In genomic region chr14:23379331-23380196, GRCh38 we compare ENCODE assay signal across 8 cellular contexts. TPM values are rescaled to one million over a fixed set of nuclear protein-coding genes. Genes with fewer than 3 reads are reported as not detected.
A peak's percentile ranks its signal among the peaks of the same experiment; 100 is the strongest.
DNase-seq lines count a peak whose midpoint lies in the region; TF ChIP-seq lines count a peak whose summit lies in the region.

No MANE protein-coding gene starts in this region.

- DNase-seq in DMS53 (lab: John Stamatoyannopoulos, UW) (peak; percentile 85), hepatic stellate cell (ENCODE audit: low spot score) (peak; percentile 67), cortex of kidney (lab: John Stamatoyannopoulos, UW) (no peak), middle frontal gyrus (ENCODE audit: extremely low spot score, low spot score) (no peak)
- DNase-seq in Jurkat, Clone E6-1 (ENCODE audit: low read depth, low spot score): peak; percentile 28
- peak; percentile 32 for DNase-seq in activated naive CD8-positive, alpha-beta T cell treated with anti-CD3 and anti-CD28 coated beads, Interleukin-2, amount 50 U/mL, for 16 hours (ENCODE audit: low read depth, low spot score)
- peak; percentile 73 for DNase-seq in stimulated activated CD4-positive, alpha-beta T cell treated with anti-CD3 and anti-CD28 coated beads, Interleukin-15, amount 100 ng/mL, for 24 hours

- no peak overlapping the region for H2AFZ ChIP-seq in SU-DHL-6 (ENCODE audit: low read depth, low read length, severe bottlenecking)

- H3K27ac ChIP-seq in SU-DHL-6 (ENCODE audit: low read depth, low read length): no peak overlapping the region

- no peaks in the 10 kb centered on the region for H3F3A ChIP-seq in SU-DHL-6 (ENCODE audit: insufficient read depth)

- no peaks in the 10 kb centered on the region for H3K36me3 ChIP-seq in SU-DHL-6 (ENCODE audit: low read length)

- H3K9ac ChIP-seq in SU-DHL-6 (ENCODE audit: low read length): no peak overlapping the region

- peak; percentile 88 for TF ChIP-seq CTCF in SU-DHL-6 (IDR thresholded peaks at IDR 0.05; ENCODE audit: insufficient read depth, low read length, poor library complexity, severe bottlenecking)

- no peak overlapping the region for H3K4me3 ChIP-seq in Jurkat, Clone E6-1 (ENCODE audit: low read length)
- H3K4me3 ChIP-seq in SU-DHL-6 (ENCODE audit: insufficient read depth, low read length, poor library complexity, severe bottlenecking): no peak overlapping the region

- H3K9me3 ChIP-seq in SU-DHL-6 (ENCODE audit: insufficient read depth, low read length): no peaks in the 10 kb centered on the region

- no peak overlapping the region for H3K4me2 ChIP-seq in SU-DHL-6 (ENCODE audit: low read depth, low read length, poor library complexity, severe bottlenecking)

- no peaks in the 10 kb centered on the region for H4K20me1 ChIP-seq in SU-DHL-6 (ENCODE audit: low read depth, low read length)

- no peaks in the 10 kb centered on the region for H3K79me2 ChIP-seq in SU-DHL-6 (ENCODE audit: insufficient read depth, low read length)

- no peaks in the 10 kb centered on the region for H3K9me2 ChIP-seq in SU-DHL-6 (replicated peaks; ENCODE audit: insufficient read depth, low read length)

- H3K27me3 ChIP-seq in SU-DHL-6 (ENCODE audit: low read length): no peaks in the 10 kb centered on the region

RNA-seq across cellular contexts. Expression of gene CMTM5, which starts 2.7 kb away (rescaled TPM):
- not detected for polyA plus RNA-seq in Jurkat, Clone E6-1 (2012; ENCODE audit: insufficient read depth, insufficient read length)

RNA-seq across cellular contexts. Expression of gene IL25, which starts 7.0 kb away (rescaled TPM):
- not detected for polyA plus RNA-seq in Jurkat, Clone E6-1 (2012; ENCODE audit: insufficient read depth, insufficient read length)

RNA-seq across cellular contexts. Expression of gene EFS, which starts 14.6 kb away (rescaled TPM):
- not detected for polyA plus RNA-seq in Jurkat, Clone E6-1 (2012; ENCODE audit: insufficient read depth, insufficient read length)

RNA-seq across cellular contexts. Expression of gene SLC22A17, which starts 26.9 kb away (rescaled TPM):
- 22.7 TPM for polyA plus RNA-seq in Jurkat, Clone E6-1 (2012; ENCODE audit: insufficient read depth, insufficient read length)

RNA-seq across cellular contexts. Expression of gene MYH6, which starts 28.5 kb away (rescaled TPM):
- not detected for polyA plus RNA-seq in Jurkat, Clone E6-1 (2012; ENCODE audit: insufficient read depth, insufficient read length)

Comparison
In these comparisons a context has a peak if more than half of its experiments do, and no peak if none do; other contexts are left out.
1. DNase-seq: peak in DMS53 (single experiment), Jurkat, Clone E6-1 (single experiment), activated naive CD8-positive, alpha-beta T cell treated with anti-CD3 and anti-CD28 coated beads, Interleukin-2, amount 50 U/mL, for 16 hours (single experiment), hepatic stellate cell (single experiment) and stimulated activated CD4-positive, alpha-beta T cell treated with anti-CD3 and anti-CD28 coated beads, Interleukin-15, amount 100 ng/mL, for 24 hours (single experiment); none in cortex of kidney (single experiment) and middle frontal gyrus (single experiment).